28 cellular contexts compared by ENCODE assay signal in genomic region chr5:111472096-111472495, GRCh38. TPM values are rescaled to one million over a fixed set of nuclear protein-coding genes. Genes with fewer than 3 reads are reported as not detected.
A peak's percentile ranks its signal among the peaks of the same experiment; 100 is the strongest.
DNase-seq lines count a peak whose midpoint lies in the region; ATAC-seq and TF ChIP-seq lines count a peak whose summit lies in the region.
"Had no signal": no experiment of that assay in that cellular context is flagged by ENCODE, and none has a peak within 500 bp of the region (broad histone marks: within the 10 kb centered on the region; RNA-seq: fewer than 3 reads in every experiment).

No MANE protein-coding gene starts in this region.

- no peak for TF ChIP-seq CTCF in hepatocyte (IDR thresholded peaks at IDR 0.05; ENCODE audit: poor library complexity)

- H3K4me3 ChIP-seq in naive thymus-derived CD4-positive, alpha-beta T cell (ENCODE audit: low read length): no peak overlapping the region
- H3K4me3 ChIP-seq in hepatocyte: no peak overlapping the region
- H3K4me3 ChIP-seq: esophagus squamous epithelium, left lung, right atrium auricular region, thoracic aorta, uterus had no signal

- H2AFZ ChIP-seq in hepatocyte: no peak overlapping the region

- POLR2A ChIA-PET in naive thymus-derived CD4-positive, alpha-beta T cell (lab: Charles Lee): no interaction called here

- H3K27ac Mint-ChIP-seq in activated naive CD4-positive, alpha-beta T cell treated with anti-CD3 and anti-CD28 coated beads for 36 hours: peak overlapping the region; percentile 50
- no peak overlapping the region for H3K27ac Mint-ChIP-seq in activated naive CD4-positive, alpha-beta T cell treated with anti-CD3 and anti-CD28 coated beads, Interleukin-2, amount 10 ng/mL, durations not matched to agents 7 days and 5 days
- peak overlapping the region in 6 of 9 donors; percentile 5 to 62 (median 31) for H3K27ac Mint-ChIP-seq in naive thymus-derived CD4-positive, alpha-beta T cell
- H3K27ac Mint-ChIP-seq: activated CD4-positive, alpha-beta memory T cell treated with anti-CD3 and anti-CD28 coated beads, Interleukin-2, amount 10 ng/mL, durations not matched to agents 7 days and 5 days; stimulated activated naive CD8-positive, alpha-beta T cell treated with anti-CD3 and anti-CD28 coated beads, Interleukin-15, Interleukin-2, amounts not matched to agents 100 ng/mL and 50 ng/mL, for 24 hours had no signal

- peaks cover 0 to 37% (median 6%) of the 10 kb centered on the region in 3 experiments for H3K36me3 ChIP-seq in naive thymus-derived CD4-positive, alpha-beta T cell (ENCODE audit: control insufficient read depth in 2 of 3, insufficient read depth in 3 of 3, low read length in 3 of 3)
- H3K36me3 ChIP-seq in hepatocyte (replicated peaks; ENCODE audit: insufficient read depth, low read depth): no peaks in the 10 kb centered on the region
- H3K36me3 ChIP-seq: esophagus squamous epithelium, left lung, right atrium auricular region, thoracic aorta, uterus had no signal

- H3K4me2 ChIP-seq in hepatocyte: no peak overlapping the region

- H3K27me3 Mint-ChIP-seq in activated naive CD4-positive, alpha-beta T cell treated with anti-CD3 and anti-CD28 coated beads for 36 hours (ENCODE audit: low read depth): no peaks in the 10 kb centered on the region
- H3K27me3 Mint-ChIP-seq in activated naive CD4-positive, alpha-beta T cell treated with anti-CD3 and anti-CD28 coated beads, Interleukin-2, amount 10 ng/mL, durations not matched to agents 7 days and 5 days: no peaks in the 10 kb centered on the region
- no peaks in the 10 kb centered on the region for H3K27me3 Mint-ChIP-seq in naive thymus-derived CD4-positive, alpha-beta T cell
- H3K27me3 Mint-ChIP-seq: activated CD4-positive, alpha-beta memory T cell treated with anti-CD3 and anti-CD28 coated beads, Interleukin-2, amount 10 ng/mL, durations not matched to agents 7 days and 5 days; CD4-positive, CD25-positive, alpha-beta regulatory T cell; stimulated activated naive CD8-positive, alpha-beta T cell treated with anti-CD3 and anti-CD28 coated beads, Interleukin-15, Interleukin-2, amounts not matched to agents 100 ng/mL and 50 ng/mL, for 24 hours had no signal

- H3K27me3 ChIP-seq in naive thymus-derived CD4-positive, alpha-beta T cell (ENCODE audit: control insufficient read depth in 2 of 2, insufficient read depth in 2 of 2, low read length in 2 of 2): no peaks in the 10 kb centered on the region
- no peaks in the 10 kb centered on the region for H3K27me3 ChIP-seq in hepatocyte
- H3K27me3 ChIP-seq: esophagus squamous epithelium, foreskin keratinocyte, left lung, right atrium auricular region, uterus had no signal

- peaks cover 7% of the 10 kb centered on the region for H3K36me3 Mint-ChIP-seq in activated naive CD4-positive, alpha-beta T cell treated with anti-CD3 and anti-CD28 coated beads for 36 hours (ENCODE audit: low read depth)
- H3K36me3 Mint-ChIP-seq in activated naive CD4-positive, alpha-beta T cell treated with anti-CD3 and anti-CD28 coated beads, Interleukin-2, amount 10 ng/mL, durations not matched to agents 7 days and 5 days: peaks cover 45% of the 10 kb centered on the region
- H3K36me3 Mint-ChIP-seq in naive thymus-derived CD4-positive, alpha-beta T cell: peaks cover 0 to 40% (median 30%) of the 10 kb centered on the region in 5 donors

- no peaks in the 10 kb centered on the region for H3K9me3 ChIP-seq in naive thymus-derived CD4-positive, alpha-beta T cell (ENCODE audit: control insufficient read depth in 2 of 3, low read length in 3 of 3)
- no peaks in the 10 kb centered on the region for H3K9me3 ChIP-seq in hepatocyte (ENCODE audit: low read depth)
- H3K9me3 ChIP-seq: esophagus squamous epithelium, left lung, right atrium auricular region, thoracic aorta, uterus had no signal

- CTCF ChIA-PET in activated naive CD4-positive, alpha-beta T cell treated with anti-CD3 and anti-CD28 coated beads for 36 hours (lab: Charles Lee): no interaction called here
- CTCF ChIA-PET in activated naive CD4-positive, alpha-beta T cell treated with anti-CD3 and anti-CD28 coated beads, Interleukin-2, amount 10 ng/mL, durations not matched to agents 7 days and 5 days (lab: Charles Lee): no interaction called here
- CTCF ChIA-PET in naive thymus-derived CD4-positive, alpha-beta T cell (lab: Charles Lee): no interaction called here

- no peak overlapping the region for H3K4me3 Mint-ChIP-seq in activated naive CD4-positive, alpha-beta T cell treated with anti-CD3 and anti-CD28 coated beads for 36 hours
- H3K4me3 Mint-ChIP-seq in activated naive CD4-positive, alpha-beta T cell treated with anti-CD3 and anti-CD28 coated beads, Interleukin-2, amount 10 ng/mL, durations not matched to agents 7 days and 5 days: no peak overlapping the region
- no peak overlapping the region for H3K4me3 Mint-ChIP-seq in naive thymus-derived CD4-positive, alpha-beta T cell
- H3K4me3 Mint-ChIP-seq: activated CD4-positive, alpha-beta memory T cell treated with anti-CD3 and anti-CD28 coated beads, Interleukin-2, amount 10 ng/mL, durations not matched to agents 7 days and 5 days; CD4-positive, CD25-positive, alpha-beta regulatory T cell; stimulated activated naive CD8-positive, alpha-beta T cell treated with anti-CD3 and anti-CD28 coated beads, Interleukin-15, Interleukin-2, amounts not matched to agents 100 ng/mL and 50 ng/mL, for 24 hours had no signal

- intact Hi-C loops in activated naive CD4-positive, alpha-beta T cell treated with anti-CD3 and anti-CD28 coated beads for 36 hours (cut with micrococcal nuclease): no loop called here
- intact Hi-C loops in naive thymus-derived CD4-positive, alpha-beta T cell (cut with micrococcal nuclease): no loop called here

- H3K4me1 Mint-ChIP-seq in activated naive CD4-positive, alpha-beta T cell treated with anti-CD3 and anti-CD28 coated beads for 36 hours (ENCODE audit: low read depth): peaks cover 2% of the 10 kb centered on the region
- no peaks in the 10 kb centered on the region for H3K4me1 Mint-ChIP-seq in activated naive CD4-positive, alpha-beta T cell treated with anti-CD3 and anti-CD28 coated beads, Interleukin-2, amount 10 ng/mL, durations not matched to agents 7 days and 5 days
- H3K4me1 Mint-ChIP-seq in naive thymus-derived CD4-positive, alpha-beta T cell: peaks cover 0 to 12% (median 8%) of the 10 kb centered on the region in 7 donors
- H3K4me1 Mint-ChIP-seq: activated CD4-positive, alpha-beta memory T cell treated with anti-CD3 and anti-CD28 coated beads, Interleukin-2, amount 10 ng/mL, durations not matched to agents 7 days and 5 days had no signal

- H3K27ac ChIP-seq in naive thymus-derived CD4-positive, alpha-beta T cell (ENCODE audit: low read depth, low read length): no peak overlapping the region
- no peak overlapping the region for H3K27ac ChIP-seq in hepatocyte
- H3K27ac ChIP-seq: esophagus squamous epithelium, foreskin keratinocyte, left lung, right atrium auricular region, thoracic aorta, uterus had no signal

- H3K4me1 ChIP-seq in naive thymus-derived CD4-positive, alpha-beta T cell (ENCODE audit: control insufficient read depth in 2 of 2, insufficient read depth in 2 of 2, low read length in 2 of 2): no peaks in the 10 kb centered on the region
- no peaks in the 10 kb centered on the region for H3K4me1 ChIP-seq in hepatocyte (ENCODE audit: insufficient read depth)
- H3K4me1 ChIP-seq: foreskin keratinocyte, left lung, right atrium auricular region, uterus had no signal

- H3K9me3 Mint-ChIP-seq in activated naive CD4-positive, alpha-beta T cell treated with anti-CD3 and anti-CD28 coated beads for 36 hours: peaks cover 3% of the 10 kb centered on the region
- peaks cover 5% of the 10 kb centered on the region for H3K9me3 Mint-ChIP-seq in activated naive CD4-positive, alpha-beta T cell treated with anti-CD3 and anti-CD28 coated beads, Interleukin-2, amount 10 ng/mL, durations not matched to agents 7 days and 5 days
- peaks cover 0 to 5% (median 0%) of the 10 kb centered on the region in 11 donors for H3K9me3 Mint-ChIP-seq in naive thymus-derived CD4-positive, alpha-beta T cell

- no peaks in the 10 kb centered on the region for H4K20me1 ChIP-seq in hepatocyte (ENCODE audit: insufficient read depth, poor library complexity, severe bottlenecking)

- H3K79me2 ChIP-seq in hepatocyte: no peaks in the 10 kb centered on the region

- DNase-seq in activated naive CD4-positive, alpha-beta T cell treated with anti-CD3 and anti-CD28 coated beads for 36 hours: no peak
- DNase-seq in activated naive CD4-positive, alpha-beta T cell treated with anti-CD3 and anti-CD28 coated beads, Interleukin-2, amount 10 ng/mL, durations not matched to agents 7 days and 5 days: no peak
- no peak for DNase-seq in naive thymus-derived CD4-positive, alpha-beta T cell
- no peak for DNase-seq in hepatocyte (ENCODE audit: low spot score)
- DNase-seq in stimulated activated CD4-positive, alpha-beta T cell treated with anti-CD3 and anti-CD28 coated beads, Interleukin-2, amount 100 ng/mL, for 48 hours: no peak
- DNase-seq: activated CD4-positive, alpha-beta memory T cell treated with anti-CD3 and anti-CD28 coated beads, Interleukin-2, amount 10 ng/mL, durations not matched to agents 7 days and 5 days; activated CD4-positive, CD25-positive, alpha-beta regulatory T cell treated with anti-CD3 and anti-CD28 coated beads, Interleukin-2, amount 50 U/mL, for 72 hours; CD4-positive, CD25-positive, alpha-beta regulatory T cell; esophagus squamous epithelium; foreskin keratinocyte; HCEC 1CT; islet precursor cell; left lung; mesenchymal stem cell; NCI-H1436; NCI-H2081 treated with DMSO at 0.1 percent for 48 hours; NCI-H748 treated with DMSO at 0.1 percent for 48 hours; SHP77 treated with DMSO at 0.1 percent for 48 hours; small intestine; stimulated activated CD4-positive, alpha-beta T cell treated with anti-CD3 and anti-CD28 coated beads, Interleukin-1b, Interleukin-23, amount 100 ng/mL, for 48 hours; uterus had no signal

- 95% methylated on average over 3 of the region's 3 CpGs for WGBS in hepatocyte (ENCODE audit: low lambda C conversion rate, missing lambda C conversion rate)

- H3K9me2 ChIP-seq in hepatocyte (replicated peaks; ENCODE audit: insufficient read depth): no peaks in the 10 kb centered on the region

- ATAC-seq in GM19395 (IDR thresholded peaks at IDR 0.05; ENCODE audit: unreplicated experiment) (peak; percentile 17), HG03025 (IDR thresholded peaks at IDR 0.05; ENCODE audit: low FRiP score, unreplicated experiment) (peak; percentile 13), HG02973 (IDR thresholded peaks at IDR 0.05; ENCODE audit: unreplicated experiment) (no peak)
- no peak for ATAC-seq in naive thymus-derived CD4-positive, alpha-beta T cell
- ATAC-seq: foreskin keratinocyte, HepG2 had no signal

RNA-seq across cellular contexts. Expression of gene STARD4, which starts 40.2 kb away (rescaled TPM):
- total RNA-seq in activated naive CD4-positive, alpha-beta T cell treated with anti-CD3 and anti-CD28 coated beads for 36 hours: 10 to 100 TPM; 45.0 to 47.1 TPM
- 10 to 100 TPM; 11.1 to 70.8 (median 17.1) TPM for total RNA-seq in naive thymus-derived CD4-positive, alpha-beta T cell
- polyA plus RNA-seq in naive thymus-derived CD4-positive, alpha-beta T cell: 1 to 10 TPM; 3.7 to 6.5 TPM
- total RNA-seq in hepatocyte: 126 and 129 TPM in 2 replicates
- 35.0 and 39.9 TPM in 2 replicates for polyA plus RNA-seq in hepatocyte

Comparison
In these comparisons a context has a peak if more than half of its experiments do, and no peak if none do; other contexts are left out.
1. ATAC-seq: peak in GM19395 (single experiment) and HG03025 (single experiment); none in naive thymus-derived CD4-positive, alpha-beta T cell (single experiment) and HG02973 (single experiment).